ENCODE assay signal across 25 cellular contexts in genomic region chr19:44593294-44593693, GRCh38. TPM values are rescaled to one million over a fixed set of nuclear protein-coding genes. Genes with fewer than 3 reads are reported as not detected.
A peak's percentile ranks its signal among the peaks of the same experiment; 100 is the strongest.
DNase-seq lines count a peak whose midpoint lies in the region; ATAC-seq, FAIRE-seq and TF ChIP-seq lines count a peak whose summit lies in the region.
"Had no signal": no experiment of that assay in that cellular context is flagged by ENCODE, and none has a peak within 500 bp of the region (broad histone marks: within the 10 kb centered on the region; RNA-seq: fewer than 3 reads in every experiment).

No MANE protein-coding gene starts in this region.

- no peak for DNase-seq in heart left ventricle
- DNase-seq in Right ventricle myocardium superior: no peak
- no peak for DNase-seq in RCC 7860 (ENCODE audit: low spot score)
- no peak for DNase-seq in hepatocyte (ENCODE audit: low spot score)
- DNase-seq in activated CD8-positive, alpha-beta memory T cell treated with anti-CD3 and anti-CD28 coated beads for 24 hours: no peak
- DNase-seq in superior temporal gyrus (ENCODE audit: extremely low spot score): no peak
- no peak for DNase-seq in ACHN
- DNase-seq in NCI-H226: no peak
- DNase-seq: 8988T, BE2C, DMS 273 treated with DMSO at 0.1 percent for 48 hours, DMS79 treated with DMSO at 0.1 percent for 48 hours, GM23248, HCEC 1CT, KG1, NCI-H1092, NCI-H2029 treated with DMSO at 0.1 percent for 48 hours, NCI-H345, NCI-H524, SHP77 treated with DMSO at 0.1 percent for 48 hours had no signal

- peaks cover 0 to 5% (median 0%) of the 10 kb centered on the region in 9 donors for H3K27me3 ChIP-seq in heart left ventricle
- no peaks in the 10 kb centered on the region for H3K27me3 ChIP-seq in hepatocyte
- H3K27me3 ChIP-seq: BE2C had no signal

- no peaks in the 10 kb centered on the region for H3K79me2 ChIP-seq in hepatocyte

- H3K36me3 ChIP-seq in heart left ventricle (no peaks in the 10 kb centered on the region), hepatocyte (replicated peaks; ENCODE audit: insufficient read depth, low read depth) (no peaks in the 10 kb centered on the region)
- H3K36me3 ChIP-seq: BE2C had no signal

- peaks cover 0 to 14% (median 5%) of the 10 kb centered on the region in 12 donors for H3K4me1 ChIP-seq in heart left ventricle
- peaks cover 30% of the 10 kb centered on the region for H3K4me1 ChIP-seq in hepatocyte (ENCODE audit: insufficient read depth)

- no peak overlapping the region for H3K4me2 ChIP-seq in hepatocyte

- intact Hi-C loops in heart left ventricle (cut with DNase I) (no loop called here), Right ventricle myocardium superior (cut with DNase I) (no loop called here)

- in situ Hi-C loops in ACHN (cut with HindIII; ENCODE audit: low pct_ligation_motif_present, low pct_unique_long_range_greater_than_20kb, low sequenced_read_pairs): no loop called here

- no peak overlapping the region for H2AFZ ChIP-seq in hepatocyte
- H2AFZ ChIP-seq: GM23248 had no signal

- ATAC-seq in heart left ventricle: no peak
- ATAC-seq in Right ventricle myocardium superior (ENCODE audit: poor library complexity): no peak

- H4K20me1 ChIP-seq in hepatocyte (ENCODE audit: insufficient read depth, poor library complexity, severe bottlenecking): no peaks in the 10 kb centered on the region

- no peaks in the 10 kb centered on the region for H3K9me2 ChIP-seq in hepatocyte (replicated peaks; ENCODE audit: insufficient read depth)

- peak; percentile 88 for FAIRE-seq in RCC 7860 (lab: Jason Lieb, UNC)
- FAIRE-seq: GM12891 had no signal

- TF ChIP-seq CTCF in heart left ventricle (IDR thresholded peaks at IDR 0.05): no peak
- no peak for TF ChIP-seq CTCF in hepatocyte (IDR thresholded peaks at IDR 0.05; ENCODE audit: poor library complexity)

- 71 to 81% (median 78%) methylated on average over 1 of the region's 1 CpG for WGBS in heart left ventricle, 4 donors
- 100% methylated on average over 1 of the region's 1 CpG for WGBS in hepatocyte (ENCODE audit: low lambda C conversion rate, missing lambda C conversion rate)

- no peak for TF ChIP-seq POLR2A in heart left ventricle (IDR thresholded peaks at IDR 0.05)

- H3K4me3 ChIP-seq in heart left ventricle (no peak overlapping the region), hepatocyte (no peak overlapping the region)
- H3K4me3 ChIP-seq: GM23248, SK-N-MC had no signal

- H3K9me3 ChIP-seq in heart left ventricle: peaks cover 0 to 2% (median 0%) of the 10 kb centered on the region in 12 donors
- H3K9me3 ChIP-seq in hepatocyte (ENCODE audit: low read depth): no peaks in the 10 kb centered on the region
- H3K9me3 ChIP-seq: BE2C had no signal

- H3K27ac ChIP-seq in heart left ventricle (peak overlapping the region in 7 of 12 donors; percentile 27 to 83 (median 53)), hepatocyte (peak overlapping the region; percentile 92)
- H3K27ac ChIP-seq: GM23248, HL-60, SK-N-MC had no signal

RNA-seq across cellular contexts. Expression of gene IGSF23, which starts 20.1 kb away (rescaled TPM):
- 1 to 10 TPM in 1 of 9 donors, under 1 TPM in 1, not detected in 7; 0.21 to 3.5 TPM for total RNA-seq in heart left ventricle
- under 1 TPM in 1 of 2 donors, not detected in 1; 0.83 TPM for polyA plus RNA-seq in heart left ventricle
- not detected for total RNA-seq in Right ventricle myocardium superior
- 2.1 TPM in 2 replicates for total RNA-seq in hepatocyte
- 0.21 and 3.8 TPM in 2 replicates for polyA plus RNA-seq in hepatocyte
- total RNA-seq: GM23248, HT-29, RPMI7951 had no signal

RNA-seq across cellular contexts. Expression of gene PVR, which starts 50.4 kb away (rescaled TPM):
- total RNA-seq in heart left ventricle (100 to 1,000 TPM in 2 of 9 donors, 10 to 100 TPM in 7; 33.7 to 140 (median 49.1) TPM), Right ventricle myocardium superior (32.1 TPM), hepatocyte (123 and 124 TPM in 2 replicates)
- polyA plus RNA-seq in heart left ventricle (100 to 1,000 TPM in 1 of 2 donors, 10 to 100 TPM in 1; 34.1 to 143 TPM), hepatocyte (76.4 and 85.6 TPM in 2 replicates)
